Comparison of ENCODE assay signal across 9 cellular contexts in the genomic region with DNA sequence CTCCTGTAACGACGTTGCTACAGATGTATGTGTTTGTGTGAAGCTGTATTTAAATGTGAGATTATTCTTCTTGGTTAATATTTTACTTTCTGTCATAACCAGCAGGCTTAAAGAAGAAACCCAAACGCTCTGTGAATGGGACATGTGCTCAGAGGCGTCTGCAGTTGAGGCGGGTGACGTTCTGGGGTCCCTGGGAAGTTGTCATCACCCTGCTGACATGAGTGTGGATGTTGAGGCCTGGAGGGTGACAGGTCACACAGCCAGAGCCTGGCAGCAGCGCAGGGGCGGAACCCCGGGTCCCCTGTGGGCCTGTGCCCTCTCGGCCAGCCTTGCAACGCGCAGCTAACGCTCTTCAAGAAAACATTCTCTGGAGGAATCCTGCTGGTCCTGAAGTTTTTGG. TPM values are rescaled to one million over a fixed set of nuclear protein-coding genes. Genes with fewer than 3 reads are reported as not detected.
DNase-seq lines count a peak whose midpoint lies in the region; ATAC-seq and TF ChIP-seq lines count a peak whose summit lies in the region.
"Had no signal": no experiment of that assay in that cellular context is flagged by ENCODE, and none has a peak within 500 bp of the region (broad histone marks: within the 10 kb centered on the region; RNA-seq: fewer than 3 reads in every experiment).

No MANE protein-coding gene starts in this region.

- H3K27me3 ChIP-seq in skeletal muscle satellite cell (ENCODE audit: control insufficient read depth, insufficient read depth, low read length), result no peaks in the 10 kb centered on the region

- H3K4me2 ChIP-seq in skeletal muscle satellite cell (ENCODE audit: low read length), result peak overlapping the region; percentile 30

- no peaks in the 10 kb centered on the region for H3K9me3 ChIP-seq in skeletal muscle satellite cell (replicated peaks; ENCODE audit: low read length)

- peaks cover 38% of the 10 kb centered on the region for H3K4me1 Mint-ChIP-seq in glutamatergic neuron (ENCODE audit: low read depth, unreplicated experiment)

- H3K4me1 ChIP-seq in skeletal muscle satellite cell (ENCODE audit: control insufficient read depth, insufficient read depth, low read length), result peaks cover 72% of the 10 kb centered on the region

- H3K9me3 Mint-ChIP-seq in glutamatergic neuron (ENCODE audit: unreplicated experiment), result peaks cover 18% of the 10 kb centered on the region

- peaks cover 12% of the 10 kb centered on the region for H3K27me3 Mint-ChIP-seq in glutamatergic neuron (ENCODE audit: unreplicated experiment)

- no peak for DNase-seq in RWPE1 (ENCODE audit: low spot score)
- DNase-seq in glutamatergic neuron, result no peak
- no peak for DNase-seq in T1000 (lab: John Stamatoyannopoulos, UW)
- DNase-seq in NCI-H187 treated with DMSO at 0.1 percent for 48 hours (lab: John Stamatoyannopoulos, UW), result no peak
- DNase-seq: stimulated activated CD4-positive, alpha-beta T cell treated with anti-CD3 and anti-CD28 coated beads, Interleukin-4, amount 100 ng/mL, for 4 hours had no signal

- POLR2A ChIA-PET in RWPE1 (lab: Yijun Ruan, JAX; ENCODE audit: low non-redundant PET), result no interaction called here

- peak overlapping the region; percentile 74 for H3K9ac ChIP-seq in skeletal muscle satellite cell (ENCODE audit: low read depth, low read length)

- peak overlapping the region; percentile 79 for H3K27ac ChIP-seq in RWPE1

- no peaks in the 10 kb centered on the region for H3K36me3 Mint-ChIP-seq in glutamatergic neuron (ENCODE audit: unreplicated experiment)

- no peak overlapping the region for H3K4me3 ChIP-seq in skeletal muscle satellite cell (ENCODE audit: low read length)

- ATAC-seq in GM18909 (IDR thresholded peaks at IDR 0.05; ENCODE audit: poor library complexity, unreplicated experiment) (peak; percentile 29), HG03139 (IDR thresholded peaks at IDR 0.05; ENCODE audit: unreplicated experiment) (no peak), GM21447 (IDR thresholded peaks at IDR 0.05; ENCODE audit: unreplicated experiment) (no peak)

- H3K27ac Mint-ChIP-seq in glutamatergic neuron (ENCODE audit: unreplicated experiment), result peak overlapping the region; percentile 79

- TF ChIP-seq CTCF in RWPE1 (conservative IDR thresholded peaks at IDR 0.05; ENCODE audit: low read depth) (no peak), glutamatergic neuron (IDR thresholded peaks at IDR 0.05; ENCODE audit: partially characterized antibody, unreplicated experiment) (no peak)

- peaks cover 13% of the 10 kb centered on the region for H3K36me3 ChIP-seq in skeletal muscle satellite cell (ENCODE audit: insufficient read depth, low read length)

- CTCF ChIA-PET in RWPE1 (lab: Yijun Ruan, JAX), result no interaction called here

- no peak overlapping the region for H3K4me3 Mint-ChIP-seq in glutamatergic neuron (ENCODE audit: unreplicated experiment)

RNA-seq across cellular contexts. Expression of a gene that starts 16.6 kb away (rescaled TPM):
- total RNA-seq in glutamatergic neuron (ENCODE audit: unreplicated experiment), result 15.2 TPM
- 33.2 and 35.2 TPM in 2 replicates for total RNA-seq in skeletal muscle satellite cell (2012; rRNA removed)
